ENCODE assay signal across 8 cellular contexts in genomic region chr19:35612224-35612558, GRCh38. TPM values are rescaled to one million over a fixed set of nuclear protein-coding genes. Genes with fewer than 3 reads are reported as not detected.
DNase-seq lines count a peak whose midpoint lies in the region; FAIRE-seq and TF ChIP-seq lines count a peak whose summit lies in the region.

No MANE protein-coding gene starts in this region.

- H3K27me3 ChIP-seq in DOHH2 (ENCODE audit: control insufficient read depth, low read length) (no peaks in the 10 kb centered on the region), PC-9 (ENCODE audit: insufficient read depth, low read depth) (no peaks in the 10 kb centered on the region), endothelial cell of umbilical vein (ENCODE audit: control insufficient read depth in 2 of 2, insufficient read depth in 2 of 2, low read length in 2 of 2) (no peaks in the 10 kb centered on the region)

- H3K4me1 Mint-ChIP-seq in progenitor cell of endocrine pancreas (ENCODE audit: low read depth) = no peaks in the 10 kb centered on the region

- H4K20me1 ChIP-seq in DOHH2 (ENCODE audit: control insufficient read depth, insufficient read depth, low read depth, low read length) = no peaks in the 10 kb centered on the region
- H4K20me1 ChIP-seq in PC-9 (ENCODE audit: insufficient read depth) = no peaks in the 10 kb centered on the region
- no peaks in the 10 kb centered on the region for H4K20me1 ChIP-seq in endothelial cell of umbilical vein (replicated peaks; ENCODE audit: control insufficient read depth, extremely low read depth, insufficient read depth, low read length)

- H3K27me3 Mint-ChIP-seq in progenitor cell of endocrine pancreas = peaks cover 7% of the 10 kb centered on the region

- no peak for FAIRE-seq in endothelial cell of umbilical vein (lab: Jason Lieb, UNC)

- dilution Hi-C loops in endothelial cell of umbilical vein (cut with MboI; ENCODE audit: extremely low pct_ligation_motif_present, low sequenced_read_pairs) = no loop called here

- H2AFZ ChIP-seq in PC-9 (peak overlapping the region; percentile 90), endothelial cell of umbilical vein (ENCODE audit: low read depth, low read length) (peak overlapping the region; percentile 87)

- peaks cover 21% of the 10 kb centered on the region for H3K36me3 ChIP-seq in DOHH2 (ENCODE audit: control insufficient read depth, low read length)
- H3K36me3 ChIP-seq in PC-9 (ENCODE audit: low read depth) = no peaks in the 10 kb centered on the region
- no peaks in the 10 kb centered on the region for H3K36me3 ChIP-seq in endothelial cell of umbilical vein (ENCODE audit: control insufficient read depth in 2 of 2, extremely low read depth in 1 of 2, insufficient read depth in 2 of 2, low read length in 2 of 2)

- H3K79me2 ChIP-seq in DOHH2 (ENCODE audit: control insufficient read depth, low read length) (peaks cover 15% of the 10 kb centered on the region), PC-9 (ENCODE audit: low read depth) (peaks cover 4% of the 10 kb centered on the region; the same call in 1 of the 2 replicates), endothelial cell of umbilical vein (ENCODE audit: control insufficient read depth, insufficient read depth, low read length) (no peaks in the 10 kb centered on the region)

- H3K27ac ChIP-seq in DOHH2 (ENCODE audit: low read depth, low read length) = no peak overlapping the region
- H3K27ac ChIP-seq in PC-9 = no peak overlapping the region
- H3K27ac ChIP-seq in endothelial cell of umbilical vein (ENCODE audit: insufficient read depth, low read depth, low read length) = no peak overlapping the region

- H3F3A ChIP-seq in DOHH2 (ENCODE audit: control insufficient read depth, insufficient read depth) (no peaks in the 10 kb centered on the region), PC-9 (ENCODE audit: insufficient read depth, low read depth) (no peaks in the 10 kb centered on the region)

- POLR2A ChIA-PET in PC-9 (lab: Charles Lee; ENCODE audit: unreplicated experiment) = interaction anchor here (0.7 to 0.8 kb wide), 2 partner anchors 26 to 136 kb away, joined by 5 to 6 read pairs; no protein-coding TSS in a partner anchor
- POLR2A ChIA-PET in endothelial cell of umbilical vein (lab: Charles Lee) = no interaction called here

- no peak overlapping the region for H3K9ac ChIP-seq in endothelial cell of umbilical vein (replicated peaks; ENCODE audit: extremely low read depth, insufficient read depth, low read length)

- TF ChIP-seq POLR2A in endothelial cell of umbilical vein (IDR thresholded peaks at IDR 0.05; ENCODE audit: low read depth, low read length) = no peak

- CTCF ChIA-PET in PC-9 (lab: Charles Lee) (no interaction called here), endothelial cell of umbilical vein (lab: Charles Lee) (no interaction called here)

- peak overlapping the region; percentile 79 for H3K4me3 Mint-ChIP-seq in progenitor cell of endocrine pancreas (ENCODE audit: low read depth)

- H3K9me1 ChIP-seq in endothelial cell of umbilical vein (replicated peaks; ENCODE audit: control insufficient read depth, extremely low read depth, insufficient read depth, low read length) = no peaks in the 10 kb centered on the region

- H3K27ac Mint-ChIP-seq in progenitor cell of endocrine pancreas = peak overlapping the region; percentile 89

- peak overlapping the region; percentile 76 for H3K4me2 ChIP-seq in DOHH2 (ENCODE audit: low read length)
- H3K4me2 ChIP-seq in PC-9 = peak overlapping the region; percentile 83
- peak overlapping the region; percentile 93 for H3K4me2 ChIP-seq in endothelial cell of umbilical vein (ENCODE audit: insufficient read depth, low read length)

- H3K36me3 Mint-ChIP-seq in progenitor cell of endocrine pancreas (ENCODE audit: insufficient read depth) = no peaks in the 10 kb centered on the region

- H3K9me3 Mint-ChIP-seq in progenitor cell of endocrine pancreas (ENCODE audit: low read depth) = peaks cover 8% of the 10 kb centered on the region

- H3K9me2 ChIP-seq in DOHH2 (replicated peaks; ENCODE audit: control insufficient read depth, low read length) (no peaks in the 10 kb centered on the region), PC-9 (ENCODE audit: insufficient read depth) (no peaks in the 10 kb centered on the region)

- TSS peak; percentile 57 for BruUV-seq in PC-9 (replicated peaks; lab: Mats Ljungman, UMichigan)
- no TSS peak for BruUV-seq in endothelial cell of umbilical vein (replicated peaks; lab: Mats Ljungman, UMichigan)

- DNase-seq in PC-9 = no peak
- no peak for DNase-seq in endothelial cell of umbilical vein (ENCODE audit: low read depth, low spot score)
- no peak for DNase-seq in progenitor cell of endocrine pancreas (ENCODE audit: low spot score, unreplicated experiment)
- DNase-seq in NCI-H128 (lab: John Stamatoyannopoulos, UW; ENCODE audit: unreplicated experiment) = no peak
- DNase-seq in NCI-H1048 (lab: John Stamatoyannopoulos, UW) = no peak
- no peak for DNase-seq in NCI-H524 treated with DMSO at 0.1 percent for 48 hours (lab: John Stamatoyannopoulos, UW)
- no peak for DNase-seq in HT-29 (ENCODE audit: low spot score)

- intact Hi-C loops in PC-9 (cut with micrococcal nuclease; ENCODE audit: unreplicated experiment) = loop anchor here (1.0 kb wide), 1 partner anchor 16 kb away; no protein-coding TSS in a partner anchor
- intact Hi-C loops in endothelial cell of umbilical vein (cut with micrococcal nuclease) = loop anchor here (1.0 kb wide), 3 partner anchors 16 to 67 kb away; partner anchors contain the start of gene TMEM147

- no peak for TF ChIP-seq CTCF in DOHH2 (IDR thresholded peaks at IDR 0.05; ENCODE audit: low read depth, low read length, poor library complexity, severe bottlenecking)
- TF ChIP-seq CTCF in PC-9 (conservative IDR thresholded peaks at IDR 0.05) = no peak
- TF ChIP-seq CTCF in endothelial cell of umbilical vein (IDR thresholded peaks at IDR 0.05; ENCODE audit: extremely low read depth in 1 of 2, insufficient read depth in 1 of 2, low read depth in 1 of 2, low read length in 2 of 2) = no peak
- TF ChIP-seq CTCF in progenitor cell of endocrine pancreas (IDR thresholded peaks at IDR 0.05; ENCODE audit: unreplicated experiment) = no peak

- H3K4me3 ChIP-seq in DOHH2 (ENCODE audit: low read length) (peak overlapping the region; percentile 81), PC-9 (peak overlapping the region; percentile 68), endothelial cell of umbilical vein (replicated peaks in 1 of 3; ENCODE audit: insufficient read depth in 1 of 3, low read depth in 1 of 3, low read length in 3 of 3) (peak overlapping the region in 2 of 3 experiments; percentile 76 to 84)

- H3K4me1 ChIP-seq in DOHH2 (ENCODE audit: control insufficient read depth, low read length) (peaks cover 28% of the 10 kb centered on the region), PC-9 (replicated peaks; ENCODE audit: insufficient read depth) (0 out of 2 replicates have a peak, but pooled peaks cover 5% of the 10 kb centered on the region), endothelial cell of umbilical vein (ENCODE audit: control insufficient read depth, extremely low read depth, insufficient read depth, low read length) (peaks cover 3% of the 10 kb centered on the region)

- H3K9me3 ChIP-seq in DOHH2 (ENCODE audit: control insufficient read depth, insufficient read depth, low read length) = peaks cover 4% of the 10 kb centered on the region; the same call in 1 of the 2 replicates
- H3K9me3 ChIP-seq in PC-9 (ENCODE audit: insufficient read depth, low read depth) = peaks cover 9% of the 10 kb centered on the region
- H3K9me3 ChIP-seq in endothelial cell of umbilical vein (replicated peaks; ENCODE audit: control insufficient read depth, insufficient read depth, low read length) = no peaks in the 10 kb centered on the region

RNA-seq across cellular contexts. Expression of gene HAUS5, which starts 0.3 kb away (rescaled TPM):
- total RNA-seq in PC-9 (2021) (21.7 and 23.5 TPM in 2 replicates), endothelial cell of umbilical vein (17.5 and 19.0 TPM in 2 replicates), progenitor cell of endocrine pancreas (32.9 and 34.1 TPM in 2 replicates)
- polyA plus RNA-seq in endothelial cell of umbilical vein = 8.9 and 9.2 TPM in 2 replicates
- 5.0 and 6.7 TPM in 2 replicates for polyA plus RNA-seq in endothelial cell of umbilical vein (2011; cell fraction: cytosol; rRNA removed)
- polyA plus RNA-seq in endothelial cell of umbilical vein (2011; cell fraction: nucleus; rRNA removed) = 53.9 and 55.6 TPM in 2 replicates
- 8.7 and 9.3 TPM in 2 replicates for polyA plus RNA-seq in endothelial cell of umbilical vein (2012)
- 5.8 and 6.6 TPM in 2 replicates for polyA minus RNA-seq in endothelial cell of umbilical vein
- polyA minus RNA-seq in endothelial cell of umbilical vein (2011; cell fraction: cytosol; rRNA and poly(A)+ RNA removed) = 13.5 TPM
- 7.8 and 9.9 TPM in 2 replicates for polyA minus RNA-seq in endothelial cell of umbilical vein (2011; cell fraction: nucleus; rRNA and poly(A)+ RNA removed)
- total RNA-seq in HT-29 (2014; rRNA removed; shearing (Covaris generic)) = 71.8 and 75.9 TPM in 2 replicates

RNA-seq across cellular contexts. Expression of gene RBM42, which starts 16.6 kb away (rescaled TPM):
- 110 and 153 TPM in 2 replicates for total RNA-seq in PC-9 (2021)
- 97.3 and 99.2 TPM in 2 replicates for total RNA-seq in endothelial cell of umbilical vein
- polyA plus RNA-seq in endothelial cell of umbilical vein = 78.3 and 81.4 TPM in 2 replicates
- 62.7 and 68.7 TPM in 2 replicates for polyA plus RNA-seq in endothelial cell of umbilical vein (2011; cell fraction: cytosol; rRNA removed)
- polyA plus RNA-seq in endothelial cell of umbilical vein (2011; cell fraction: nucleus; rRNA removed) = 33.0 and 34.5 TPM in 2 replicates
- polyA plus RNA-seq in endothelial cell of umbilical vein (2012) = 58.0 and 68.5 TPM in 2 replicates
- polyA minus RNA-seq in endothelial cell of umbilical vein = 20.9 and 23.2 TPM in 2 replicates
- 46.9 TPM for polyA minus RNA-seq in endothelial cell of umbilical vein (2011; cell fraction: cytosol; rRNA and poly(A)+ RNA removed)
- 10.0 and 11.0 TPM in 2 replicates for polyA minus RNA-seq in endothelial cell of umbilical vein (2011; cell fraction: nucleus; rRNA and poly(A)+ RNA removed)
- total RNA-seq in progenitor cell of endocrine pancreas = 69.2 and 76.0 TPM in 2 replicates
- total RNA-seq in HT-29 (2014; rRNA removed; shearing (Covaris generic)) = 218 and 225 TPM in 2 replicates

RNA-seq across cellular contexts. Expression of gene PMIS2, which starts 26.2 kb away (rescaled TPM):
- total RNA-seq in PC-9 (2021) = not detected in 2 replicates
- not detected in 2 replicates for total RNA-seq in endothelial cell of umbilical vein
- not detected in 2 replicates for polyA plus RNA-seq in endothelial cell of umbilical vein
- not detected in 2 replicates for polyA plus RNA-seq in endothelial cell of umbilical vein (2011; cell fraction: cytosol; rRNA removed)
- polyA plus RNA-seq in endothelial cell of umbilical vein (2011; cell fraction: nucleus; rRNA removed) = not detected in 2 replicates
- polyA plus RNA-seq in endothelial cell of umbilical vein (2012) = not detected in 2 replicates
- polyA minus RNA-seq in endothelial cell of umbilical vein = not detected in 2 replicates
- polyA minus RNA-seq in endothelial cell of umbilical vein (2011; cell fraction: cytosol; rRNA and poly(A)+ RNA removed) = not detected
- not detected in 2 replicates for polyA minus RNA-seq in endothelial cell of umbilical vein (2011; cell fraction: nucleus; rRNA and poly(A)+ RNA removed)
- total RNA-seq in progenitor cell of endocrine pancreas = not detected in 2 replicates
- total RNA-seq in HT-29 (2014; rRNA removed; shearing (Covaris generic)) = not detected in 2 replicates

RNA-seq across cellular contexts. Expression of gene ETV2, which starts 29.4 kb away (rescaled TPM):
- total RNA-seq in PC-9 (2021) (1.8 and 2.1 TPM in 2 replicates), endothelial cell of umbilical vein (0.95 and 1.5 TPM in 2 replicates), progenitor cell of endocrine pancreas (1.0 and 1.3 TPM in 2 replicates)
- polyA plus RNA-seq in endothelial cell of umbilical vein = 1.0 and 2.1 TPM in 2 replicates
- polyA plus RNA-seq in endothelial cell of umbilical vein (2011; cell fraction: cytosol; rRNA removed) = 0.36 and 0.82 TPM in 2 replicates
- polyA plus RNA-seq in endothelial cell of umbilical vein (2011; cell fraction: nucleus; rRNA removed) = 0.14 and 0.32 TPM in 2 replicates
- polyA plus RNA-seq in endothelial cell of umbilical vein (2012) = 0.40 and 0.61 TPM in 2 replicates
- not detected in 2 replicates for polyA minus RNA-seq in endothelial cell of umbilical vein
- not detected for polyA minus RNA-seq in endothelial cell of umbilical vein (2011; cell fraction: cytosol; rRNA and poly(A)+ RNA removed)
- not detected in 2 replicates for polyA minus RNA-seq in endothelial cell of umbilical vein (2011; cell fraction: nucleus; rRNA and poly(A)+ RNA removed)
- total RNA-seq in HT-29 (2014; rRNA removed; shearing (Covaris generic)) = 2.0 and 3.5 TPM in 2 replicates

RNA-seq across cellular contexts. Expression of gene COX6B1, which starts 35.9 kb away (rescaled TPM):
- total RNA-seq in PC-9 (2021) (441 and 489 TPM in 2 replicates), endothelial cell of umbilical vein (300 and 327 TPM in 2 replicates), progenitor cell of endocrine pancreas (307 and 315 TPM in 2 replicates)
- 692 and 759 TPM in 2 replicates for polyA plus RNA-seq in endothelial cell of umbilical vein
- polyA plus RNA-seq in endothelial cell of umbilical vein (2011; cell fraction: cytosol; rRNA removed) = 721 and 850 TPM in 2 replicates
- polyA plus RNA-seq in endothelial cell of umbilical vein (2011; cell fraction: nucleus; rRNA removed) = 176 and 236 TPM in 2 replicates
- polyA plus RNA-seq in endothelial cell of umbilical vein (2012) = 564 and 590 TPM in 2 replicates
- 349 and 385 TPM in 2 replicates for polyA minus RNA-seq in endothelial cell of umbilical vein
- polyA minus RNA-seq in endothelial cell of umbilical vein (2011; cell fraction: cytosol; rRNA and poly(A)+ RNA removed) = 195 TPM
- polyA minus RNA-seq in endothelial cell of umbilical vein (2011; cell fraction: nucleus; rRNA and poly(A)+ RNA removed) = 33.5 and 36.0 TPM in 2 replicates
- total RNA-seq in HT-29 (2014; rRNA removed; shearing (Covaris generic)) = 846 and 847 TPM in 2 replicates
